In the genomic region with DNA sequence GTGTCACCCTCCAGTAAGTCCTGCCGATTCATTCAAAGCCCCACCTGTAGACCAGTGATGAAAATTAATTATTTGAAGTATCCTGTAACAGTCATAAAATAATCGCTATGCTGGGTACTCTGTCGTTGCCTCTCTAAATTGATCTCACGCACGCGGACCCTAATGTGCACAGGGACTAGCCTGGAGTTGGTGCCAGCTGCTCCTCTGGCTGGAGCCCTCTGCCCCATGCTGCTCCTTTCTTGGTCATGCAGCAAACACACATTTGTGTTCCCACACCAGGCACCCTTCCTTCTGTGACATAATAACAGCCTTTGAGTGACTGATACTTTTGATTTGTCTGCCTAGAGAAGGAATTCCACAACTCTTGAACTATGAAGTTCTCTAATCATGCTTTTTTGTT, we compare ENCODE assay signal across 1 cellular context.
TF ChIP-seq lines count a peak whose summit lies in the region.

No MANE protein-coding gene starts in this region.

TF ChIP-seq in GM23338, 12 proteins besides CTCF, POLR2A, EP300 and RAD21 (continued from another document):
- TF ChIP-seq, protein P1, sequence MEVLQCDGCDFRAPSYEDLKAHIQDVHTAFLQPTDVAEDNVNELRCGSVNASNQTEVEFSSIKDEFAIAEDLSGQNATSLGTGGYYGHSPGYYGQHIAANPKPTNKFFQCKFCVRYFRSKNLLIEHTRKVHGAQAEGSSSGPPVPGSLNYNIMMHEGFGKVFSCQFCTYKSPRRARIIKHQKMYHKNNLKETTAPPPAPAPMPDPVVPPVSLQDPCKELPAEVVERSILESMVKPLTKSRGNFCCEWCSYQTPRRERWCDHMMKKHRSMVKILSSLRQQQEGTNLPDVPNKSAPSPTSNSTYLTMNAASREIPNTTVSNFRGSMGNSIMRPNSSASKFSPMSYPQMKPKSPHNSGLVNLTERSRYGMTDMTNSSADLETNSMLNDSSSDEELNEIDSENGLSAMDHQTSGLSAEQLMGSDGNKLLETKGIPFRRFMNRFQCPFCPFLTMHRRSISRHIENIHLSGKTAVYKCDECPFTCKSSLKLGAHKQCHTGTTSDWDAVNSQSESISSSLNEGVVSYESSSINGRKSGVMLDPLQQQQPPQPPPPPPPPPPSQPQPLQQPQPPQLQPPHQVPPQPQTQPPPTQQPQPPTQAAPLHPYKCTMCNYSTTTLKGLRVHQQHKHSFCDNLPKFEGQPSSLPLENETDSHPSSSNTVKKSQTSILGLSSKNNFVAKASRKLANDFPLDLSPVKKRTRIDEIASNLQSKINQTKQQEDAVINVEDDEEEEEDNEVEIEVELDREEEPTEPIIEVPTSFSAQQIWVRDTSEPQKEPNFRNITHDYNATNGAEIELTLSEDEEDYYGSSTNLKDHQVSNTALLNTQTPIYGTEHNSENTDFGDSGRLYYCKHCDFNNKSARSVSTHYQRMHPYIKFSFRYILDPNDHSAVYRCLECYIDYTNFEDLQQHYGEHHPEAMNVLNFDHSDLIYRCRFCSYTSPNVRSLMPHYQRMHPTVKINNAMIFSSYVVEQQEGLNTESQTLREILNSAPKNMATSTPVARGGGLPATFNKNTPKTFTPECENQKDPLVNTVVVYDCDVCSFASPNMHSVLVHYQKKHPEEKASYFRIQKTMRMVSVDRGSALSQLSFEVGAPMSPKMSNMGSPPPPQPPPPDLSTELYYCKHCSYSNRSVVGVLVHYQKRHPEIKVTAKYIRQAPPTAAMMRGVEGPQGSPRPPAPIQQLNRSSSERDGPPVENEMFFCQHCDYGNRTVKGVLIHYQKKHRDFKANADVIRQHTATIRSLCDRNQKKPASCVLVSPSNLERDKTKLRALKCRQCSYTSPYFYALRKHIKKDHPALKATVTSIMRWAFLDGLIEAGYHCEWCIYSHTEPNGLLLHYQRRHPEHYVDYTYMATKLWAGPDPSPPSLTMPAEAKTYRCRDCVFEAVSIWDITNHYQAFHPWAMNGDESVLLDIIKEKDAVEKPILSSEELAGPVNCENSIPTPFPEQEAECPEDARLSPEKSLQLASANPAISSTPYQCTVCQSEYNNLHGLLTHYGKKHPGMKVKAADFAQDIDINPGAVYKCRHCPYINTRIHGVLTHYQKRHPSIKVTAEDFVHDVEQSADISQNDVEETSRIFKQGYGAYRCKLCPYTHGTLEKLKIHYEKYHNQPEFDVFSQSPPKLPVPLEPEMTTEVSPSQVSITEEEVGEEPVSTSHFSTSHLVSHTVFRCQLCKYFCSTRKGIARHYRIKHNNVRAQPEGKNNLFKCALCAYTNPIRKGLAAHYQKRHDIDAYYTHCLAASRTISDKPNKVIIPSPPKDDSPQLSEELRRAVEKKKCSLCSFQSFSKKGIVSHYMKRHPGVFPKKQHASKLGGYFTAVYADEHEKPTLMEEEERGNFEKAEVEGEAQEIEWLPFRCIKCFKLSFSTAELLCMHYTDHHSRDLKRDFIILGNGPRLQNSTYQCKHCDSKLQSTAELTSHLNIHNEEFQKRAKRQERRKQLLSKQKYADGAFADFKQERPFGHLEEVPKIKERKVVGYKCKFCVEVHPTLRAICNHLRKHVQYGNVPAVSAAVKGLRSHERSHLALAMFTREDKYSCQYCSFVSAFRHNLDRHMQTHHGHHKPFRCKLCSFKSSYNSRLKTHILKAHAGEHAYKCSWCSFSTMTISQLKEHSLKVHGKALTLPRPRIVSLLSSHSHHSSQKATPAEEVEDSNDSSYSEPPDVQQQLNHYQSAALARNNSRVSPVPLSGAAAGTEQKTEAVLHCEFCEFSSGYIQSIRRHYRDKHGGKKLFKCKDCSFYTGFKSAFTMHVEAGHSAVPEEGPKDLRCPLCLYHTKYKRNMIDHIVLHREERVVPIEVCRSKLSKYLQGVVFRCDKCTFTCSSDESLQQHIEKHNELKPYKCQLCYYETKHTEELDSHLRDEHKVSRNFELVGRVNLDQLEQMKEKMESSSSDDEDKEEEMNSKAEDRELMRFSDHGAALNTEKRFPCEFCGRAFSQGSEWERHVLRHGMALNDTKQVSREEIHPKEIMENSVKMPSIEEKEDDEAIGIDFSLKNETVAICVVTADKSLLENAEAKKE (CRISPR knock-in tag; IDR thresholded peaks at IDR 0.05), result no peak
